ENCODE assay signal across 7 cellular contexts in the genomic region with DNA sequence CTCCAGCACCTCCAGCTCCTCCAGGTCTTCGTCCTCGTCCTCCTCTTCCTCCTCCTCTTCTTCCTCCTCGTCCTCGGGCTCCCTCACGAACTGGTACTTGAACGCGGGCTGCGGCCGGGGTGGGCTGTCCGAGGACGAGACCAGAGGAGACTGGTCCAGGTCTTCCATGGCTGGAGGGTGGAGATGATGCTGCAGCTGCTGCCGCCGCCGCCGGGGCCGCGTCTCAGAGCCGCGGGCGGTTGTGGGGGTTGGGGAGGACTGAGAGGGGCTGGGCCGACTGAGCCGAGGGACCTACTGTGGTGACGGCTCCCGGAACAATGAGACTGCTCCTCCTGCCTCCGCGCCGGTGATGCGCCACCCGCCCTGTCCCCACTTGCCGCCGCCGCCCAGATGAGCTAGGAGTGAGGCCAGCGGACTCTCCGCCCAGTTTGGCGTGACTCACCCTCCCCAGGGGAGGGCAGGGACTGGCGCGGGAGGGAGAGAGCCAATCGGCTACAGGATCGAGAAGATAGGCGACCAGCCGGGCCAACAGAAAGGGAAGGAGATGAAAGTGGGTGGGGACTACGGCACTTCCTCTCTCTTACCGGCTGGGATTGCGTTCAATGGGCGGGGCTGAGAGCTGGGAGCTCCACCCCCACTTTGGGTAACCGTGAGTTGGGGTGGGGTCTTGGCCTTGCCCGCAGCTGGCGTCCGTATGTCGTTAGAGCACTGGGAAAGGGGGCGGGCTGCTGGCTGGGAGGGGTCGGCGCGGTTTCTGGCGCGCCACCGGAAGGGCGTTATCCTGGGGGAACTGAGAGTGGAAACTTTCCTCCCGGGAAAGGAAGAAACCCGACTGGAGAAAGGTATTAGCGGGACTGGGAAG. TPM values are rescaled to one million over a fixed set of nuclear protein-coding genes. Genes with fewer than 3 reads are reported as not detected.
A peak's percentile ranks its signal among the peaks of the same experiment; 100 is the strongest.
DNase-seq lines count a peak whose midpoint lies in the region; ATAC-seq and TF ChIP-seq lines count a peak whose summit lies in the region.

A gene with protein sequence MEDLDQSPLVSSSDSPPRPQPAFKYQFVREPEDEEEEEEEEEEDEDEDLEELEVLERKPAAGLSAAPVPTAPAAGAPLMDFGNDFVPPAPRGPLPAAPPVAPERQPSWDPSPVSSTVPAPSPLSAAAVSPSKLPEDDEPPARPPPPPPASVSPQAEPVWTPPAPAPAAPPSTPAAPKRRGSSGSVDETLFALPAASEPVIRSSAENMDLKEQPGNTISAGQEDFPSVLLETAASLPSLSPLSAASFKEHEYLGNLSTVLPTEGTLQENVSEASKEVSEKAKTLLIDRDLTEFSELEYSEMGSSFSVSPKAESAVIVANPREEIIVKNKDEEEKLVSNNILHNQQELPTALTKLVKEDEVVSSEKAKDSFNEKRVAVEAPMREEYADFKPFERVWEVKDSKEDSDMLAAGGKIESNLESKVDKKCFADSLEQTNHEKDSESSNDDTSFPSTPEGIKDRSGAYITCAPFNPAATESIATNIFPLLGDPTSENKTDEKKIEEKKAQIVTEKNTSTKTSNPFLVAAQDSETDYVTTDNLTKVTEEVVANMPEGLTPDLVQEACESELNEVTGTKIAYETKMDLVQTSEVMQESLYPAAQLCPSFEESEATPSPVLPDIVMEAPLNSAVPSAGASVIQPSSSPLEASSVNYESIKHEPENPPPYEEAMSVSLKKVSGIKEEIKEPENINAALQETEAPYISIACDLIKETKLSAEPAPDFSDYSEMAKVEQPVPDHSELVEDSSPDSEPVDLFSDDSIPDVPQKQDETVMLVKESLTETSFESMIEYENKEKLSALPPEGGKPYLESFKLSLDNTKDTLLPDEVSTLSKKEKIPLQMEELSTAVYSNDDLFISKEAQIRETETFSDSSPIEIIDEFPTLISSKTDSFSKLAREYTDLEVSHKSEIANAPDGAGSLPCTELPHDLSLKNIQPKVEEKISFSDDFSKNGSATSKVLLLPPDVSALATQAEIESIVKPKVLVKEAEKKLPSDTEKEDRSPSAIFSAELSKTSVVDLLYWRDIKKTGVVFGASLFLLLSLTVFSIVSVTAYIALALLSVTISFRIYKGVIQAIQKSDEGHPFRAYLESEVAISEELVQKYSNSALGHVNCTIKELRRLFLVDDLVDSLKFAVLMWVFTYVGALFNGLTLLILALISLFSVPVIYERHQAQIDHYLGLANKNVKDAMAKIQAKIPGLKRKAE (minus strand): TSS at position 319 of the 862 bp plus-strand sequence. CDS start 151 bp downstream, at position 168.

- WGBS in hepatocyte (ENCODE audit: low lambda C conversion rate, missing lambda C conversion rate) = 1% methylated on average over 36 of the region's 61 CpGs

- peak within 1 kb of the TSS; percentile 78 for H3K4me2 ChIP-seq in hepatocyte

- H3K36me3 ChIP-seq in hepatocyte (replicated peaks; ENCODE audit: insufficient read depth, low read depth) = no peaks in the 10 kb centered on the region

- H3K9me2 ChIP-seq in hepatocyte (replicated peaks; ENCODE audit: insufficient read depth) = no peaks in the 10 kb centered on the region

- H3K4me3 ChIP-seq in hepatocyte = peak within 1 kb of the TSS; percentile 87

- H3K4me1 ChIP-seq in hepatocyte (ENCODE audit: insufficient read depth) = peaks cover 35% of the 10 kb centered on the region

- no peak for TF ChIP-seq CTCF in hepatocyte (IDR thresholded peaks at IDR 0.05; ENCODE audit: poor library complexity)

- no peaks in the 10 kb centered on the region for H3K9me3 ChIP-seq in hepatocyte (ENCODE audit: low read depth)

- no peaks in the 10 kb centered on the region for H3K27me3 ChIP-seq in hepatocyte

- peak within 1 kb of the TSS; percentile 37 for H2AFZ ChIP-seq in hepatocyte

- peaks cover 62% of the 10 kb centered on the region for H3K79me2 ChIP-seq in hepatocyte

- peak within 1 kb of the TSS; percentile 96 for H3K27ac ChIP-seq in hepatocyte

- peaks cover 33% of the 10 kb centered on the region for H4K20me1 ChIP-seq in hepatocyte (ENCODE audit: insufficient read depth, poor library complexity, severe bottlenecking)

- ATAC-seq in GM18508 (IDR thresholded peaks at IDR 0.05; ENCODE audit: insufficient read depth, unreplicated experiment) = peak; percentile 68
- peak; percentile 86 for ATAC-seq in HG03025 (IDR thresholded peaks at IDR 0.05; ENCODE audit: low FRiP score, unreplicated experiment)

- peak; percentile 100 for DNase-seq in NCI-H2081 (lab: John Stamatoyannopoulos, UW)
- peak; percentile 98 for DNase-seq in T1000 (lab: John Stamatoyannopoulos, UW)
- peak; percentile 100 for DNase-seq in astrocyte of the hippocampus (ENCODE audit: low read depth, low spot score)
- peak; percentile 99 for DNase-seq in hepatocyte (ENCODE audit: low spot score)
- peak; percentile 96 for DNase-seq in renal cortical epithelial cell (ENCODE audit: low read depth)

RNA-seq across cellular contexts. Expression of the gene that starts here (rescaled TPM):
- total RNA-seq in hepatocyte (243 and 284 TPM in 2 replicates), renal cortical epithelial cell (168 and 604 TPM in 2 replicates)
- 437 and 455 TPM in 2 replicates for polyA plus RNA-seq in hepatocyte

Comparison
In these comparisons a context has a peak if more than half of its experiments do, and no peak if none do; other contexts are left out.
1. Peak in every context shown above with its lines: DNase-seq, ATAC-seq, H3K4me3 ChIP-seq and H3K27ac ChIP-seq.